Comparison of ENCODE assay signal across 30 cellular contexts in genomic region chr10:115935731-115936130, GRCh38.
"Had no signal": no experiment of that assay in that cellular context is flagged by ENCODE, and none has a peak within 500 bp of the region (broad histone marks: within the 10 kb centered on the region; RNA-seq: fewer than 3 reads in every experiment).

No MANE protein-coding gene starts in this region.

- H3K4me1 ChIP-seq: ascending aorta had no signal

- ATAC-seq: activated CD4-positive, alpha-beta T cell treated with anti-CD3 and anti-CD28 coated beads for 36 hours; activated CD4-positive, CD25-positive, alpha-beta regulatory T cell treated with anti-CD3 and anti-CD28 coated beads, Interleukin-2, amount 50 U/mL, for 24 hours; activated CD8-positive, alpha-beta memory T cell treated with anti-CD3 and anti-CD28 coated beads, Interleukin-2, amount 10 ng/mL, durations not matched to agents 7 days and 5 days; activated CD8-positive, alpha-beta T cell treated with anti-CD3 and anti-CD28 coated beads, Interleukin-2, amount 10 ng/mL, durations not matched to agents 7 days and 5 days; activated naive CD8-positive, alpha-beta T cell treated with anti-CD3 and anti-CD28 coated beads, Interleukin-2, amount 50 U/mL, for 24 hours; WTC11 had no signal

- H3K36me3 ChIP-seq: ascending aorta, cardiac muscle cell, WERI-Rb-1 had no signal

- DNase-seq: activated CD4-positive, alpha-beta memory T cell treated with anti-CD3 and anti-CD28 coated beads, Interleukin-2, amount 10 ng/mL, durations not matched to agents 7 days and 5 days; activated CD4-positive, alpha-beta T cell treated with anti-CD3 and anti-CD28 coated beads for 1 hour; activated CD4-positive, alpha-beta T cell treated with anti-CD3 and anti-CD28 coated beads for 36 hours; activated CD4-positive, alpha-beta T cell treated with anti-CD3 and anti-CD28 coated beads for 48 hours; activated CD4-positive, alpha-beta T cell treated with anti-CD3 and anti-CD28 coated beads, Interleukin-2, amount 10 ng/mL, durations not matched to agents 7 days and 5 days; activated CD4-positive, alpha-beta T cell treated with anti-CD3 and anti-CD28 coated beads, Interleukin-2, amount 50 U/mL, for 48 hours; activated CD4-positive, CD25-positive, alpha-beta regulatory T cell; activated CD8-positive, alpha-beta memory T cell treated with anti-CD3 and anti-CD28 coated beads for 24 hours; activated CD8-positive, alpha-beta memory T cell treated with anti-CD3 and anti-CD28 coated beads, Interleukin-2, amount 10 ng/mL, durations not matched to agents 7 days and 5 days; activated CD8-positive, alpha-beta memory T cell treated with anti-CD3 and anti-CD28 coated beads, Interleukin-2, amount 50 U/mL, for 48 hours; activated CD8-positive, alpha-beta T cell treated with anti-CD3 and anti-CD28 coated beads, Interleukin-2, amount 10 ng/mL, durations not matched to agents 7 days and 5 days; activated effector memory CD4-positive, alpha-beta T cell treated with Interleukin-2 at 50 U/mL for 16 hours; activated gamma-delta T cell; activated naive CD4-positive, alpha-beta T cell treated with anti-CD3 and anti-CD28 coated beads, Interleukin-2, amount 10 ng/mL, durations not matched to agents 7 days and 5 days; activated naive CD4-positive, alpha-beta T cell treated with Interleukin-2 at 50 U/mL for 16 hours; activated naive CD8-positive, alpha-beta T cell treated with anti-CD3 and anti-CD28 coated beads, Interleukin-2, amount 10 ng/mL, durations not matched to agents 7 days and 5 days; activated naive CD8-positive, alpha-beta T cell treated with anti-CD3 and anti-CD28 coated beads, Interleukin-2, amount 50 U/mL, for 24 hours; activated T-cell treated with anti-CD3 and anti-CD28 coated beads, Interleukin-2, amount 50 U/mL, for 24 hours; activated T-cell treated with anti-CD3 and anti-CD28 coated beads, Interleukin-2, amount 50 U/mL, for 48 hours; amygdala; anterior cingulate cortex; cerebellar nuclear complex; T-helper 1 cell; T-helper 2 cell; T-helper 9 cell; WERI-Rb-1 had no signal

- H3K27ac ChIP-seq: ascending aorta, cardiac muscle cell, WERI-Rb-1 had no signal

- H3K4me3 ChIP-seq: ascending aorta, cardiac muscle cell had no signal

- H3K9me3 ChIP-seq: ascending aorta had no signal

- H3K27me3 ChIP-seq: ascending aorta, cardiac muscle cell had no signal
